Comparison of ENCODE assay signal across 18 cellular contexts in genomic region chr22:20099099-20099711, GRCh38. TPM values are rescaled to one million over a fixed set of nuclear protein-coding genes. Genes with fewer than 3 reads are reported as not detected.
DNase-seq lines count a peak whose midpoint lies in the region; ATAC-seq, FAIRE-seq and TF ChIP-seq lines count a peak whose summit lies in the region.
"Had no signal": no experiment of that assay in that cellular context is flagged by ENCODE, and none has a peak within 500 bp of the region (broad histone marks: within the 10 kb centered on the region; RNA-seq: fewer than 3 reads in every experiment).

No MANE protein-coding gene starts in this region.

- TF ChIP-seq EP300 in K562 (IDR thresholded peaks at IDR 0.05; ENCODE audit: low read length) = no peak

- no peak for ATAC-seq in CD4-positive, alpha-beta T cell (ENCODE audit: poor library complexity)
- ATAC-seq in K562 (no peak), GM19452 (IDR thresholded peaks at IDR 0.05; ENCODE audit: unreplicated experiment) (no peak)
- ATAC-seq: SK-N-SH treated with all-trans-retinoic acid at 6 μM for 48 hours, upper lobe of right lung had no signal

- H3K4me3 ChIP-seq in CD8-positive, alpha-beta memory T cell (ENCODE audit: low read length) = no peak overlapping the region
- H3K4me3 ChIP-seq in K562 (no peak overlapping the region), OCI-LY7 (ENCODE audit: low read depth, low read length, poor library complexity, severe bottlenecking) (no peak overlapping the region)
- H3K4me3 ChIP-seq: cardiac muscle cell, upper lobe of right lung had no signal

- peaks cover 3% of the 10 kb centered on the region for H3K9me3 Mint-ChIP-seq in CD4-positive, alpha-beta T cell
- peaks cover 0 to 2% (median 0%) of the 10 kb centered on the region in 5 donors for H3K9me3 Mint-ChIP-seq in CD8-positive, alpha-beta memory T cell
- H3K9me3 Mint-ChIP-seq: memory B cell, neural crest cell had no signal

- peak overlapping the region in 1 of 2 experiments; percentile 21; a peak in 1 of 4 replicates for H3K9ac ChIP-seq in K562 (ENCODE audit: insufficient read depth in 1 of 2, low read depth in 2 of 2, low read length in 2 of 2)

- WGBS in K562 (ENCODE audit: insufficient coverage, low coverage, missing lambda C conversion rate) = 93% methylated on average over 6 of the region's 6 CpGs

- BruUV-seq in K562 (replicated peaks; lab: Mats Ljungman, UMichigan) = no TSS peak
- no TSS peak for BruUV-seq in OCI-LY7 (replicated peaks; lab: Mats Ljungman, UMichigan)

- no peaks in the 10 kb centered on the region for H3K27me3 Mint-ChIP-seq in CD4-positive, alpha-beta T cell
- no peaks in the 10 kb centered on the region for H3K27me3 Mint-ChIP-seq in CD8-positive, alpha-beta memory T cell
- H3K27me3 Mint-ChIP-seq: memory B cell had no signal

- H3K36me3 ChIP-seq in CD8-positive, alpha-beta memory T cell (ENCODE audit: insufficient read depth, low read length) = peaks cover 46% of the 10 kb centered on the region
- H3K36me3 ChIP-seq in K562 (ENCODE audit: control insufficient read depth, insufficient read depth, low read length) (peaks cover 94% of the 10 kb centered on the region), OCI-LY7 (ENCODE audit: insufficient read depth, low read length) (peaks cover 88% of the 10 kb centered on the region)

- H3K9me2 ChIP-seq in OCI-LY7 (ENCODE audit: insufficient read depth, low read length) = no peaks in the 10 kb centered on the region

- H2AFZ ChIP-seq in K562 (ENCODE audit: low read depth, low read length) (no peak overlapping the region), OCI-LY7 (ENCODE audit: low read length) (no peak overlapping the region)

- no peak; the same call in none of the 2 replicates for TF ChIP-seq POLR2A in K562 (conservative IDR thresholded peaks at IDR 0.05)

- DNase-seq in CD4-positive, alpha-beta T cell = no peak
- peak in 1 of 5 donors; percentile 22 for DNase-seq in CD8-positive, alpha-beta memory T cell
- DNase-seq in K562 (ENCODE audit: extremely low read depth in 1 of 4, low spot score in 3 of 4) (no peak), OCI-LY7 (ENCODE audit: low spot score) (no peak), KG1 (lab: John Stamatoyannopoulos, UW) (no peak)
- DNase-seq: BE2C; DMS153; GOT3; Karpas-422; NCI-H1105 treated with DMSO at 0.1 percent for 48 hours; NCI-H748 treated with DMSO at 0.1 percent for 48 hours; stimulated activated naive CD4-positive, alpha-beta T cell treated with Interleukin-2 at 50 U/mL for 16 hours had no signal

- peak overlapping the region; percentile 96 for H3K27ac Mint-ChIP-seq in CD4-positive, alpha-beta T cell
- H3K27ac Mint-ChIP-seq in CD8-positive, alpha-beta memory T cell = peak overlapping the region; percentile 85 to 98 (median 96)
- H3K27ac Mint-ChIP-seq: memory B cell had no signal

- peaks cover 79% of the 10 kb centered on the region for H3K79me2 ChIP-seq in K562 (ENCODE audit: control insufficient read depth, insufficient read depth, low read length)
- no peaks in the 10 kb centered on the region for H3K79me2 ChIP-seq in OCI-LY7 (ENCODE audit: insufficient read depth, low read depth, low read length)

- peaks cover 65% of the 10 kb centered on the region for H3K36me3 Mint-ChIP-seq in CD4-positive, alpha-beta T cell (ENCODE audit: low read depth)
- H3K36me3 Mint-ChIP-seq in CD8-positive, alpha-beta memory T cell = peaks cover 11 to 61% (median 24%) of the 10 kb centered on the region in 3 donors

- peaks cover 28% of the 10 kb centered on the region for H3K4me1 ChIP-seq in CD8-positive, alpha-beta memory T cell (ENCODE audit: insufficient read depth, low read length)
- H3K4me1 ChIP-seq in K562 (replicated peaks in 1 of 2; ENCODE audit: control insufficient read depth in 2 of 2, insufficient read depth in 2 of 2, low read length in 2 of 2) (peaks cover 0 to 3% of the 10 kb centered on the region in 2 experiments; a peak in 1 of 5 replicates), OCI-LY7 (ENCODE audit: insufficient read depth, low read length, poor library complexity, severe bottlenecking) (no peaks in the 10 kb centered on the region)
- H3K4me1 ChIP-seq: BE2C, upper lobe of right lung had no signal

- H3K4me3 Mint-ChIP-seq in CD4-positive, alpha-beta T cell = no peak overlapping the region
- H3K4me3 Mint-ChIP-seq in CD8-positive, alpha-beta memory T cell = peak overlapping the region in 5 of 7 donors; percentile 15 to 81 (median 71)
- H3K4me3 Mint-ChIP-seq: memory B cell had no signal

- POLR2A ChIA-PET in CD4-positive, alpha-beta T cell (lab: Charles Lee) = no interaction called here
- POLR2A ChIA-PET in CD8-positive, alpha-beta memory T cell (lab: Charles Lee) = no interaction called here
- POLR2A ChIA-PET in K562 (lab: Yijun Ruan, JAX) = interaction anchor here (0.9 to 19.4 kb wide), 3 partner anchors 11 to 80 kb away, joined by 3 to 513 read pairs (median 3); partner anchors contain the start of genes RANBP1 and TRMT2A
- POLR2A ChIA-PET in OCI-LY7 (lab: Charles Lee) = interaction anchor here (0.6 kb wide), 1 partner anchor 30 kb away, joined by 4 read pairs; no protein-coding TSS in a partner anchor

- peaks cover 64% of the 10 kb centered on the region for H3K4me1 Mint-ChIP-seq in CD4-positive, alpha-beta T cell (ENCODE audit: low read depth)
- peaks cover 37 to 61% (median 54%) of the 10 kb centered on the region in 3 donors for H3K4me1 Mint-ChIP-seq in CD8-positive, alpha-beta memory T cell
- H3K4me1 Mint-ChIP-seq: memory B cell, neural crest cell had no signal

- TF ChIP-seq CTCF in CD4-positive, alpha-beta T cell (IDR thresholded peaks at IDR 0.05) = no peak
- TF ChIP-seq CTCF in K562 (IDR thresholded peaks at IDR 0.05 in 2 of 3, conservative IDR thresholded peaks at IDR 0.05 in 1 of 3; ENCODE audit: insufficient read depth in 2 of 3, low read depth in 1 of 3, low read length in 3 of 3) (no peak), OCI-LY7 (conservative IDR thresholded peaks at IDR 0.05; ENCODE audit: low read length) (no peak)

- H3K27ac ChIP-seq in CD4-positive, alpha-beta T cell (ENCODE audit: low read depth, low read length) = peak overlapping the region; percentile 83
- H3K27ac ChIP-seq in CD8-positive, alpha-beta memory T cell (ENCODE audit: low read depth, low read length) = peak overlapping the region; percentile 10
- no peak overlapping the region for H3K27ac ChIP-seq in K562 (ENCODE audit: extremely low read depth, low read depth, low read length)
- no peak overlapping the region for H3K27ac ChIP-seq in OCI-LY7 (ENCODE audit: low read depth, low read length, poor library complexity, severe bottlenecking)
- H3K27ac ChIP-seq: cardiac muscle cell, upper lobe of right lung had no signal

- in situ Hi-C loops in K562 (cut with MboI) = no loop called here

- H4K20me1 ChIP-seq in K562 (replicated peaks; ENCODE audit: control insufficient read depth, insufficient read depth, low read length) (peaks cover 15% of the 10 kb centered on the region; the same call in 1 of the 2 replicates), OCI-LY7 (ENCODE audit: insufficient read depth, low read length) (no peaks in the 10 kb centered on the region)

- TF ChIP-seq RAD21 in K562 (CRISPR knock-in tag; conservative IDR thresholded peaks at IDR 0.05 in 1 of 2, IDR thresholded peaks at IDR 0.05 in 1 of 2) = no peak

- H3K9me3 ChIP-seq in CD4-positive, alpha-beta T cell (ENCODE audit: control insufficient read depth, low read length) = peaks cover 7% of the 10 kb centered on the region
- no peaks in the 10 kb centered on the region for H3K9me3 ChIP-seq in CD8-positive, alpha-beta memory T cell (ENCODE audit: low read length)
- H3K9me3 ChIP-seq in K562 (replicated peaks; ENCODE audit: control insufficient read depth, insufficient read depth, low read depth, low read length) = no peaks in the 10 kb centered on the region; the same call in 1 of the 2 replicates
- H3K9me3 ChIP-seq in OCI-LY7 (ENCODE audit: low read length) = peaks cover 10% of the 10 kb centered on the region; the same call in 1 of the 2 replicates
- H3K9me3 ChIP-seq: BE2C, upper lobe of right lung had no signal

- CTCF ChIA-PET in CD4-positive, alpha-beta T cell (lab: Charles Lee) = no interaction called here
- CTCF ChIA-PET in CD8-positive, alpha-beta memory T cell (lab: Charles Lee) = no interaction called here
- CTCF ChIA-PET in K562 (lab: Yijun Ruan, JAX; ENCODE audit: low intra/inter-chr PET ratio) (no interaction called here), OCI-LY7 (lab: Charles Lee; ENCODE audit: unreplicated experiment) (no interaction called here)

- H3K27me3 ChIP-seq in CD4-positive, alpha-beta T cell (ENCODE audit: control insufficient read depth, insufficient read depth, low read length) = no peaks in the 10 kb centered on the region
- H3K27me3 ChIP-seq in CD8-positive, alpha-beta memory T cell (ENCODE audit: insufficient read depth, low read length, poor library complexity, severe bottlenecking) = no peaks in the 10 kb centered on the region
- no peaks in the 10 kb centered on the region for H3K27me3 ChIP-seq in K562 (ENCODE audit: control insufficient read depth in 2 of 2, insufficient read depth in 2 of 2, low read length in 2 of 2)
- H3K27me3 ChIP-seq: BE2C, cardiac muscle cell, upper lobe of right lung had no signal

- H3K4me2 ChIP-seq in K562 (ENCODE audit: insufficient read depth, low read length) (no peak overlapping the region), OCI-LY7 (ENCODE audit: low read length) (no peak overlapping the region)

- peaks cover 4% of the 10 kb centered on the region for H3K9me1 ChIP-seq in K562 (ENCODE audit: control insufficient read depth, insufficient read depth, low read length)

- FAIRE-seq in K562 (lab: Jason Lieb, UNC) = no peak

- intact Hi-C loops in CD4-positive, alpha-beta T cell (cut with DNase I, micrococcal nuclease) = no loop called here
- intact Hi-C loops in K562 (cut with micrococcal nuclease) (no loop called here), OCI-LY7 (cut with micrococcal nuclease; ENCODE audit: unreplicated experiment) (no loop called here)

RNA-seq across cellular contexts. Expression of gene RANBP1, which starts 16.7 kb away (rescaled TPM):
- total RNA-seq in CD4-positive, alpha-beta T cell = 10 to 100 TPM; 68.1 to 72.1 TPM
- total RNA-seq in CD8-positive, alpha-beta memory T cell = 100 to 1,000 TPM; 436 to 459 TPM
- 102 TPM for polyA plus RNA-seq in CD8-positive, alpha-beta memory T cell
- total RNA-seq in K562 (2011; cell fraction: chromatin; rRNA removed; ENCODE audit: low replicate concordance) = 525 and 801 TPM in 2 replicates
- total RNA-seq in K562 (2011; cell fraction: nucleolus; rRNA removed) = 523 and 591 TPM in 2 replicates
- total RNA-seq in K562 (2011; cell fraction: nucleoplasm; rRNA removed) = 545 and 554 TPM in 2 replicates
- total RNA-seq in K562 (2014; rRNA removed) = 2,045 and 2,260 TPM in 2 replicates
- total RNA-seq in K562 (2014; rRNA removed; fragmentation: Illumina TruSeq; extraction: Trizol) = 1,191 and 1,409 TPM in 2 replicates
- 1,591 and 1,659 TPM in 2 replicates for total RNA-seq in K562 (2015; rRNA removed; fragmentation: Illumina TruSeq; extraction: Trizol)
- 1,289 and 1,311 TPM in 2 replicates for total RNA-seq in K562 (2021)
- 1,082 and 1,351 TPM in 2 replicates for polyA plus RNA-seq in K562 (2011; rRNA removed)
- 950 and 1,655 TPM in 2 replicates for polyA plus RNA-seq in K562 (2011; cell fraction: cytosol; rRNA removed)
- 1,008 and 1,512 TPM in 2 replicates for polyA plus RNA-seq in K562 (2011; cell fraction: nucleus; rRNA removed)
- 795 and 1,074 TPM in 2 replicates for polyA plus RNA-seq in K562 (2012)
- polyA plus RNA-seq in K562 (2014; fragmentation: Illumina TruSeq; extraction: Trizol) = 1,518 and 1,621 TPM in 2 replicates
- 100 to 1,000 TPM; 162 to 207 TPM for polyA plus RNA-seq in K562 (2014; fragmentation: Nextera tagmentation; extraction: Ambion mirVana)
- polyA plus RNA-seq in K562 (2014; rRNA removed) = 2,237 and 2,891 TPM in 2 replicates
- polyA minus RNA-seq in K562 (2011; rRNA and poly(A)+ RNA removed) = 896 and 959 TPM in 2 replicates
- 618 and 835 TPM in 2 replicates for polyA minus RNA-seq in K562 (2011; cell fraction: cytosol; rRNA and poly(A)+ RNA removed)
- polyA minus RNA-seq in K562 (2011; cell fraction: nucleus; rRNA and poly(A)+ RNA removed) = 183 and 414 TPM in 2 replicates
- total RNA-seq in OCI-LY7 (2014; rRNA removed; shearing (Covaris generic)) = 570 and 652 TPM in 2 replicates
- 398 and 406 TPM in 2 replicates for total RNA-seq in OCI-LY7 (2022)

RNA-seq across cellular contexts. Expression of gene TRMT2A, which starts 17.8 kb away (rescaled TPM):
- total RNA-seq in CD4-positive, alpha-beta T cell = 10 to 100 TPM; 79.3 to 84.2 TPM
- 100 to 1,000 TPM; 108 to 121 TPM for total RNA-seq in CD8-positive, alpha-beta memory T cell
- 35.6 TPM for polyA plus RNA-seq in CD8-positive, alpha-beta memory T cell
- 249 and 785 TPM in 2 replicates for total RNA-seq in K562 (2011; cell fraction: chromatin; rRNA removed; ENCODE audit: low replicate concordance)
- total RNA-seq in K562 (2011; cell fraction: nucleolus; rRNA removed) = 623 and 778 TPM in 2 replicates
- total RNA-seq in K562 (2011; cell fraction: nucleoplasm; rRNA removed) = 344 and 378 TPM in 2 replicates
- total RNA-seq in K562 (2014; rRNA removed) = 203 and 254 TPM in 2 replicates
- total RNA-seq in K562 (2014; rRNA removed; fragmentation: Illumina TruSeq; extraction: Trizol) = 31.5 and 47.4 TPM in 2 replicates
- 151 and 170 TPM in 2 replicates for total RNA-seq in K562 (2015; rRNA removed; fragmentation: Illumina TruSeq; extraction: Trizol)
- total RNA-seq in K562 (2021) = 222 and 242 TPM in 2 replicates
- 102 and 189 TPM in 2 replicates for polyA plus RNA-seq in K562 (2011; rRNA removed)
- 155 and 253 TPM in 2 replicates for polyA plus RNA-seq in K562 (2011; cell fraction: cytosol; rRNA removed)
- 1,476 and 1,701 TPM in 2 replicates for polyA plus RNA-seq in K562 (2011; cell fraction: nucleus; rRNA removed)
- polyA plus RNA-seq in K562 (2012) = 173 and 189 TPM in 2 replicates
- polyA plus RNA-seq in K562 (2014; fragmentation: Illumina TruSeq; extraction: Trizol) = 140 and 177 TPM in 2 replicates
- 1 to 10 TPM; 1.6 to 6.6 TPM for polyA plus RNA-seq in K562 (2014; fragmentation: Nextera tagmentation; extraction: Ambion mirVana)
- polyA plus RNA-seq in K562 (2014; rRNA removed) = 258 and 265 TPM in 2 replicates
- 57.9 and 72.9 TPM in 2 replicates for polyA minus RNA-seq in K562 (2011; rRNA and poly(A)+ RNA removed)
- 87.3 and 128 TPM in 2 replicates for polyA minus RNA-seq in K562 (2011; cell fraction: cytosol; rRNA and poly(A)+ RNA removed)
- 286 and 369 TPM in 2 replicates for polyA minus RNA-seq in K562 (2011; cell fraction: nucleus; rRNA and poly(A)+ RNA removed)
- 118 and 126 TPM in 2 replicates for total RNA-seq in OCI-LY7 (2014; rRNA removed; shearing (Covaris generic))
- total RNA-seq in OCI-LY7 (2022) = 97.5 and 104 TPM in 2 replicates

RNA-seq across cellular contexts. Expression of gene DGCR8, which starts 19.2 kb away (rescaled TPM):
- 10 to 100 TPM; 17.8 to 18.5 TPM for total RNA-seq in CD4-positive, alpha-beta T cell
- total RNA-seq in CD8-positive, alpha-beta memory T cell = 10 to 100 TPM; 68.6 to 73.8 TPM
- 10.6 TPM for polyA plus RNA-seq in CD8-positive, alpha-beta memory T cell
- 638 and 1,105 TPM in 2 replicates for total RNA-seq in K562 (2011; cell fraction: chromatin; rRNA removed; ENCODE audit: low replicate concordance)
- 550 and 577 TPM in 2 replicates for total RNA-seq in K562 (2011; cell fraction: nucleolus; rRNA removed)
- 502 and 511 TPM in 2 replicates for total RNA-seq in K562 (2011; cell fraction: nucleoplasm; rRNA removed)
- total RNA-seq in K562 (2014; rRNA removed) = 107 and 108 TPM in 2 replicates
- total RNA-seq in K562 (2014; rRNA removed; fragmentation: Illumina TruSeq; extraction: Trizol) = 43.7 and 49.4 TPM in 2 replicates
- 80.1 and 81.2 TPM in 2 replicates for total RNA-seq in K562 (2015; rRNA removed; fragmentation: Illumina TruSeq; extraction: Trizol)
- total RNA-seq in K562 (2021) = 116 and 119 TPM in 2 replicates
- 81.8 and 155 TPM in 2 replicates for polyA plus RNA-seq in K562 (2011; rRNA removed)
- polyA plus RNA-seq in K562 (2011; cell fraction: cytosol; rRNA removed) = 51.2 and 92.7 TPM in 2 replicates
- polyA plus RNA-seq in K562 (2011; cell fraction: nucleus; rRNA removed) = 1,167 and 1,418 TPM in 2 replicates
- polyA plus RNA-seq in K562 (2012) = 76.7 and 85.3 TPM in 2 replicates
- 70.4 and 75.0 TPM in 2 replicates for polyA plus RNA-seq in K562 (2014; fragmentation: Illumina TruSeq; extraction: Trizol)
- polyA plus RNA-seq in K562 (2014; fragmentation: Nextera tagmentation; extraction: Ambion mirVana) = 1 to 10 TPM; 5.9 to 7.7 TPM
- 135 and 144 TPM in 2 replicates for polyA plus RNA-seq in K562 (2014; rRNA removed)
- polyA minus RNA-seq in K562 (2011; rRNA and poly(A)+ RNA removed) = 62.1 and 82.0 TPM in 2 replicates
- polyA minus RNA-seq in K562 (2011; cell fraction: cytosol; rRNA and poly(A)+ RNA removed) = 35.2 and 46.4 TPM in 2 replicates
- polyA minus RNA-seq in K562 (2011; cell fraction: nucleus; rRNA and poly(A)+ RNA removed) = 210 and 349 TPM in 2 replicates
- 49.5 and 53.4 TPM in 2 replicates for total RNA-seq in OCI-LY7 (2014; rRNA removed; shearing (Covaris generic))
- 68.2 and 75.6 TPM in 2 replicates for total RNA-seq in OCI-LY7 (2022)

RNA-seq across cellular contexts. Expression of gene ZDHHC8, which starts 32.4 kb away (rescaled TPM):
- total RNA-seq in CD4-positive, alpha-beta T cell = 10 to 100 TPM; 44.9 to 49.3 TPM
- total RNA-seq in CD8-positive, alpha-beta memory T cell = 10 to 100 TPM; 74.7 to 80.7 TPM
- polyA plus RNA-seq in CD8-positive, alpha-beta memory T cell = 4.4 TPM
- total RNA-seq in K562 (2011; cell fraction: chromatin; rRNA removed; ENCODE audit: low replicate concordance) = 77.3 and 229 TPM in 2 replicates
- total RNA-seq in K562 (2011; cell fraction: nucleolus; rRNA removed) = 110 and 113 TPM in 2 replicates
- total RNA-seq in K562 (2011; cell fraction: nucleoplasm; rRNA removed) = 89.5 and 103 TPM in 2 replicates
- total RNA-seq in K562 (2014; rRNA removed) (16.4 and 27.9 TPM in 2 replicates), K562 (2014; rRNA removed; fragmentation: Illumina TruSeq; extraction: Trizol) (4.5 and 7.5 TPM in 2 replicates), K562 (2015; rRNA removed; fragmentation: Illumina TruSeq; extraction: Trizol) (9.8 and 11.3 TPM in 2 replicates), K562 (2021) (99.5 and 109 TPM in 2 replicates), OCI-LY7 (2022) (9.6 and 16.7 TPM in 2 replicates)
- polyA plus RNA-seq in K562 (2011; rRNA removed) (21.3 and 39.4 TPM in 2 replicates), K562 (2014; fragmentation: Illumina TruSeq; extraction: Trizol) (34.6 and 58.2 TPM in 2 replicates), K562 (2014; fragmentation: Nextera tagmentation; extraction: Ambion mirVana) (under 1 TPM; 0.04 to 0.15 TPM), K562 (2014; rRNA removed) (74.5 and 108 TPM in 2 replicates)
- polyA plus RNA-seq in K562 (2011; cell fraction: cytosol; rRNA removed) = 30.5 and 34.1 TPM in 2 replicates
- 388 and 500 TPM in 2 replicates for polyA plus RNA-seq in K562 (2011; cell fraction: nucleus; rRNA removed)
- polyA plus RNA-seq in K562 (2012) = 47.3 and 69.3 TPM in 2 replicates
- polyA minus RNA-seq in K562 (2011; rRNA and poly(A)+ RNA removed) = 5.1 and 6.4 TPM in 2 replicates
- 26.3 and 42.5 TPM in 2 replicates for polyA minus RNA-seq in K562 (2011; cell fraction: cytosol; rRNA and poly(A)+ RNA removed)
- polyA minus RNA-seq in K562 (2011; cell fraction: nucleus; rRNA and poly(A)+ RNA removed) = 38.9 and 55.3 TPM in 2 replicates
- total RNA-seq in OCI-LY7 (2014; rRNA removed; shearing (Covaris generic)) = 1.8 and 2.3 TPM in 2 replicates

RNA-seq across cellular contexts. Expression of gene CCDC188, which starts 51.6 kb away (rescaled TPM):
- total RNA-seq in CD4-positive, alpha-beta T cell = not detected
- total RNA-seq in CD8-positive, alpha-beta memory T cell = not detected
- polyA plus RNA-seq in CD8-positive, alpha-beta memory T cell = not detected
- total RNA-seq in K562 (2011; cell fraction: chromatin; rRNA removed; ENCODE audit: low replicate concordance) = not detected in 2 replicates
- total RNA-seq in K562 (2011; cell fraction: nucleolus; rRNA removed) = not detected in 2 replicates
- not detected in 2 replicates for total RNA-seq in K562 (2011; cell fraction: nucleoplasm; rRNA removed)
- total RNA-seq in K562 (2014; rRNA removed) = not detected in 2 replicates
- not detected in 2 replicates for total RNA-seq in K562 (2014; rRNA removed; fragmentation: Illumina TruSeq; extraction: Trizol)
- not detected in 2 replicates for total RNA-seq in K562 (2015; rRNA removed; fragmentation: Illumina TruSeq; extraction: Trizol)
- not detected in 2 replicates for total RNA-seq in K562 (2021)
- not detected in 2 replicates for polyA plus RNA-seq in K562 (2011; rRNA removed)
- not detected in 2 replicates for polyA plus RNA-seq in K562 (2011; cell fraction: cytosol; rRNA removed)
- not detected in 2 replicates for polyA plus RNA-seq in K562 (2011; cell fraction: nucleus; rRNA removed)
- 0.26 TPM in 1 of 2 replicates, not detected in the other for polyA plus RNA-seq in K562 (2012)
- not detected in 2 replicates for polyA plus RNA-seq in K562 (2014; fragmentation: Illumina TruSeq; extraction: Trizol)
- polyA plus RNA-seq in K562 (2014; fragmentation: Nextera tagmentation; extraction: Ambion mirVana) = not detected
- polyA plus RNA-seq in K562 (2014; rRNA removed) = not detected in 2 replicates
- polyA minus RNA-seq in K562 (2011; rRNA and poly(A)+ RNA removed) = not detected in 2 replicates
- not detected in 2 replicates for polyA minus RNA-seq in K562 (2011; cell fraction: cytosol; rRNA and poly(A)+ RNA removed)
- polyA minus RNA-seq in K562 (2011; cell fraction: nucleus; rRNA and poly(A)+ RNA removed) = not detected in 2 replicates
- not detected in 2 replicates for total RNA-seq in OCI-LY7 (2014; rRNA removed; shearing (Covaris generic))
- not detected in 2 replicates for total RNA-seq in OCI-LY7 (2022)
- total RNA-seq: cardiac muscle cell had no signal
- polyA plus RNA-seq: cardiac muscle cell had no signal

Comparison
In these comparisons a context has a peak if more than half of its experiments do, and no peak if none do; other contexts are left out.
1. H3K27ac ChIP-seq: peak in CD4-positive, alpha-beta T cell (single experiment) and CD8-positive, alpha-beta memory T cell (single experiment); none in K562 (single experiment) and OCI-LY7 (single experiment).
2. RNA of gene RANBP1, which starts 16.7 kb away (total RNA-seq): 523 to 2,260 TPM in K562, 398 to 652 TPM in OCI-LY7 and 436 to 459 TPM in CD8-positive, alpha-beta memory T cell; 68.1 to 72.1 TPM in CD4-positive, alpha-beta T cell; every median in the first group is over 4 times any median in the second.
3. POLR2A ChIA-PET loops: an anchor here in K562 (0.9 to 19.4 kb wide) and OCI-LY7 (0.6 kb wide); none called in CD4-positive, alpha-beta T cell and CD8-positive, alpha-beta memory T cell.